ENCODE assay signal across 1 cellular context in genomic region chr19:45591004-45591637, GRCh38.
A peak's percentile ranks its signal among the peaks of the same experiment; 100 is the strongest.
TF ChIP-seq lines count a peak whose summit lies in the region.

No MANE protein-coding gene starts in this region.

TF ChIP-seq in HepG2, 621 proteins besides CTCF, POLR2A, EP300 and RAD21 (continued from another document and continues in another):
- TF ChIP-seq ZNF609 (CRISPR knock-in tag; IDR thresholded peaks at IDR 0.05; ENCODE audit: borderline replicate concordance) (0 out of 2 replicates have a peak, but pooled peaks have one; percentile 21), ZNF761 (CRISPR knock-in tag; conservative IDR thresholded peaks at IDR 0.05) (peak; percentile 77; the same call in 1 of the 2 replicates), ZBTB1 (CRISPR knock-in tag; IDR thresholded peaks at IDR 0.05; ENCODE audit: borderline replicate concordance) (no peak), ZNF674 (CRISPR knock-in tag; IDR thresholded peaks at IDR 0.05; ENCODE audit: low read depth) (no peak), ZNF503 (CRISPR knock-in tag; IDR thresholded peaks at IDR 0.05) (no peak), SPEN (CRISPR knock-in tag; IDR thresholded peaks at IDR 0.05; ENCODE audit: low read depth) (peak; percentile 70; the same call in 1 of the 2 replicates), ATF2 (CRISPR knock-in tag; IDR thresholded peaks at IDR 0.05) (peak; percentile 66; the same call in 1 of the 2 replicates), MEF2D (CRISPR knock-in tag; IDR thresholded peaks at IDR 0.05) (0 out of 2 replicates have a peak, but pooled peaks have one; percentile 49), ZBTB38 (CRISPR knock-in tag; IDR thresholded peaks at IDR 0.05) (peak; percentile 78; the same call in 1 of the 2 replicates), HBP1 (CRISPR knock-in tag; IDR thresholded peaks at IDR 0.05; ENCODE audit: low read depth) (0 out of 2 replicates have a peak, but pooled peaks have one; percentile 40), AKNA (CRISPR knock-in tag; IDR thresholded peaks at IDR 0.05; ENCODE audit: borderline replicate concordance) (no peak), ZNF572 (CRISPR knock-in tag; IDR thresholded peaks at IDR 0.05) (no peak), ZNF180 (CRISPR knock-in tag; IDR thresholded peaks at IDR 0.05; ENCODE audit: borderline replicate concordance, low read depth) (no peak), ZNF124 (CRISPR knock-in tag; IDR thresholded peaks at IDR 0.05) (peak; percentile 87; the same call in 1 of the 2 replicates), GLI4 (CRISPR knock-in tag; IDR thresholded peaks at IDR 0.05; ENCODE audit: borderline replicate concordance) (peak; percentile 88; the same call in 1 of the 2 replicates), FOXA1 (IDR thresholded peaks at IDR 0.05) (no peak), FOXA1 (CRISPR knock-in tag; IDR thresholded peaks at IDR 0.05) (peak; percentile 54), SMAD1 (CRISPR knock-in tag; IDR thresholded peaks at IDR 0.05; ENCODE audit: borderline replicate concordance, low read depth) (peak; percentile 69; the same call in 1 of the 2 replicates), TARDBP (CRISPR knock-in tag; IDR thresholded peaks at IDR 0.05) (peak; percentile 72), KLF16 (CRISPR knock-in tag; IDR thresholded peaks at IDR 0.05) (peak in 1 of 2 experiments; percentile 89; a peak in 2 of 4 replicates), ZNF337 (CRISPR knock-in tag; IDR thresholded peaks at IDR 0.05; ENCODE audit: borderline replicate concordance, low read depth) (peak; percentile 45; the same call in 1 of the 2 replicates), SSRP1 (CRISPR knock-in tag; IDR thresholded peaks at IDR 0.05) (0 out of 2 replicates have a peak, but pooled peaks have one; percentile 64), ZKSCAN5 (CRISPR knock-in tag; IDR thresholded peaks at IDR 0.05) (peak; percentile 59; the same call in 1 of the 2 replicates), ZFP91 (CRISPR knock-in tag; IDR thresholded peaks at IDR 0.05; ENCODE audit: borderline replicate concordance) (peak; percentile 59), ELF3 (CRISPR knock-in tag; IDR thresholded peaks at IDR 0.05) (peak; percentile 86), HNF1B (CRISPR knock-in tag; IDR thresholded peaks at IDR 0.05) (peak; percentile 45; the same call in 1 of the 2 replicates), SOX13 (IDR thresholded peaks at IDR 0.05) (no peak), SOX13 (CRISPR knock-in tag; conservative IDR thresholded peaks at IDR 0.05 in 1 of 2, IDR thresholded peaks at IDR 0.05 in 1 of 2) (peak in 1 of 2 experiments; percentile 37; a peak in 1 of 4 replicates), DDIT3 (CRISPR knock-in tag; IDR thresholded peaks at IDR 0.05) (no peak), ZNF335 (CRISPR knock-in tag; IDR thresholded peaks at IDR 0.05) (0 out of 2 replicates have a peak, but pooled peaks have one; percentile 55), KLF6 (CRISPR knock-in tag; IDR thresholded peaks at IDR 0.05) (peak; percentile 83), HES4 (CRISPR knock-in tag; IDR thresholded peaks at IDR 0.05; ENCODE audit: borderline replicate concordance) (peak; percentile 81), YY1 (IDR thresholded peaks at IDR 0.05; ENCODE audit: insufficient read depth, insufficient replicate concordance, low read depth, low read length) (peak; percentile 41), FOXK1 (CRISPR knock-in tag; IDR thresholded peaks at IDR 0.05; ENCODE audit: borderline replicate concordance, low read depth) (0 out of 2 replicates have a peak, but pooled peaks have one; percentile 45), NR2C2 (CRISPR knock-in tag; IDR thresholded peaks at IDR 0.05; ENCODE audit: borderline replicate concordance) (0 out of 2 replicates have a peak, but pooled peaks have one; percentile 10), ZNF136 (CRISPR knock-in tag; IDR thresholded peaks at IDR 0.05; ENCODE audit: low read depth) (0 out of 2 replicates have a peak, but pooled peaks have one; percentile 79), JDP2 (CRISPR knock-in tag; IDR thresholded peaks at IDR 0.05; ENCODE audit: borderline replicate concordance) (no peak), ERF (CRISPR knock-in tag; IDR thresholded peaks at IDR 0.05) (peak; percentile 89), SIX1 (CRISPR knock-in tag; IDR thresholded peaks at IDR 0.05; ENCODE audit: borderline replicate concordance) (no peak), BCL3 (CRISPR knock-in tag; IDR thresholded peaks at IDR 0.05) (peak; percentile 67)
